Comparison of ENCODE assay signal across 8 cellular contexts in genomic region chr5:373710-374602, GRCh38. TPM values are rescaled to one million over a fixed set of nuclear protein-coding genes. Genes with fewer than 3 reads are reported as not detected.
A peak's percentile ranks its signal among the peaks of the same experiment; 100 is the strongest.
DNase-seq lines count a peak whose midpoint lies in the region; ATAC-seq and TF ChIP-seq lines count a peak whose summit lies in the region.

No MANE protein-coding gene starts in this region.

- no peaks in the 10 kb centered on the region for H3K9me3 Mint-ChIP-seq in type B pancreatic cell

- H3K36me3 ChIP-seq in esophagus squamous epithelium (no peaks in the 10 kb centered on the region), neuron (ENCODE audit: insufficient read depth, low read length) (no peaks in the 10 kb centered on the region)

- ATAC-seq in GM21528 (IDR thresholded peaks at IDR 0.05; ENCODE audit: low FRiP score, unreplicated experiment), result peak; percentile 40

- DNase-seq in COR-L47 (lab: John Stamatoyannopoulos, UW), result peak; percentile 89
- DNase-seq in NCI-H2196 treated with DMSO at 0.1 percent for 48 hours (lab: John Stamatoyannopoulos, UW; ENCODE audit: unreplicated experiment), result peak; percentile 22
- peak; percentile 57 to 67 for DNase-seq in activated CD8-positive, alpha-beta memory T cell treated with anti-CD3 and anti-CD28 coated beads for 4 hours (ENCODE audit: low read depth in 2 of 2)
- DNase-seq in esophagus squamous epithelium (lab: John Stamatoyannopoulos, UW), result no peak
- peak; percentile 78 for DNase-seq in type B pancreatic cell (ENCODE audit: extremely low spot score, unreplicated experiment)
- DNase-seq in NCI-H446 (lab: John Stamatoyannopoulos, UW), result no peak

- peaks cover 0 to 52% (median 0%) of the 10 kb centered on the region in 4 donors for H3K27me3 ChIP-seq in esophagus squamous epithelium
- peaks cover 20% of the 10 kb centered on the region for H3K27me3 ChIP-seq in neuron (ENCODE audit: insufficient read depth, low read length)

- no peaks in the 10 kb centered on the region for H3K9me3 ChIP-seq in esophagus squamous epithelium
- no peaks in the 10 kb centered on the region for H3K9me3 ChIP-seq in neuron (ENCODE audit: low read length)

- intact Hi-C loops in esophagus squamous epithelium (cut with DNase I), result no loop called here

- H3K4me1 Mint-ChIP-seq in type B pancreatic cell (ENCODE audit: unreplicated experiment), result peaks cover 21% of the 10 kb centered on the region

- WGBS in esophagus squamous epithelium, 2 donors, result 8 to 20% methylated on average over 2 to 9 of the region's 86 CpGs

- H3K36me3 Mint-ChIP-seq in type B pancreatic cell, result no peaks in the 10 kb centered on the region

- peak overlapping the region; percentile 85 for H3K27ac Mint-ChIP-seq in type B pancreatic cell

- TF ChIP-seq CTCF in esophagus squamous epithelium (IDR thresholded peaks at IDR 0.05), result no peak
- no peak for TF ChIP-seq CTCF in type B pancreatic cell (conservative IDR thresholded peaks at IDR 0.05)

- H3K27ac ChIP-seq in esophagus squamous epithelium, result peak overlapping the region; percentile 42 to 75 (median 60)

- H3K4me1 ChIP-seq in esophagus squamous epithelium, result peaks cover 7 to 42% (median 8%) of the 10 kb centered on the region in 3 donors
- peaks cover 19% of the 10 kb centered on the region for H3K4me1 ChIP-seq in neuron (ENCODE audit: insufficient read depth, low read length)

- no peak for TF ChIP-seq POLR2A in esophagus squamous epithelium (IDR thresholded peaks at IDR 0.05)

- peak overlapping the region; percentile 22 to 67 (median 42) for H3K4me3 ChIP-seq in esophagus squamous epithelium
- no peak overlapping the region for H3K4me3 ChIP-seq in neuron (ENCODE audit: low read length)

- peak overlapping the region; percentile 81 for H3K4me3 Mint-ChIP-seq in type B pancreatic cell

- peaks cover 6% of the 10 kb centered on the region for H3K27me3 Mint-ChIP-seq in type B pancreatic cell

- H2AFZ ChIP-seq in neuron (ENCODE audit: low read depth, low read length), result peak overlapping the region; percentile 32

RNA-seq across cellular contexts. Expression of gene AHRR, which starts 52.4 kb away (rescaled TPM):
- total RNA-seq in esophagus squamous epithelium (1 to 10 TPM in 3 of 4 donors, under 1 TPM in 1; 0.66 to 1.5 (median 1.1) TPM), type B pancreatic cell (ENCODE audit: low replicate concordance) (7.9 and 13.4 TPM in 2 replicates)

Comparison
In these comparisons a context has a peak if more than half of its experiments do, and no peak if none do; other contexts are left out.
1. DNase-seq: peak in COR-L47 (single experiment), NCI-H2196 treated with DMSO at 0.1 percent for 48 hours (single experiment), activated CD8-positive, alpha-beta memory T cell treated with anti-CD3 and anti-CD28 coated beads for 4 hours (2 of 2) and type B pancreatic cell (single experiment); none in esophagus squamous epithelium (single experiment) and NCI-H446 (0 of 2).